ENCODE assay signal across 8 cellular contexts in the genomic region with DNA sequence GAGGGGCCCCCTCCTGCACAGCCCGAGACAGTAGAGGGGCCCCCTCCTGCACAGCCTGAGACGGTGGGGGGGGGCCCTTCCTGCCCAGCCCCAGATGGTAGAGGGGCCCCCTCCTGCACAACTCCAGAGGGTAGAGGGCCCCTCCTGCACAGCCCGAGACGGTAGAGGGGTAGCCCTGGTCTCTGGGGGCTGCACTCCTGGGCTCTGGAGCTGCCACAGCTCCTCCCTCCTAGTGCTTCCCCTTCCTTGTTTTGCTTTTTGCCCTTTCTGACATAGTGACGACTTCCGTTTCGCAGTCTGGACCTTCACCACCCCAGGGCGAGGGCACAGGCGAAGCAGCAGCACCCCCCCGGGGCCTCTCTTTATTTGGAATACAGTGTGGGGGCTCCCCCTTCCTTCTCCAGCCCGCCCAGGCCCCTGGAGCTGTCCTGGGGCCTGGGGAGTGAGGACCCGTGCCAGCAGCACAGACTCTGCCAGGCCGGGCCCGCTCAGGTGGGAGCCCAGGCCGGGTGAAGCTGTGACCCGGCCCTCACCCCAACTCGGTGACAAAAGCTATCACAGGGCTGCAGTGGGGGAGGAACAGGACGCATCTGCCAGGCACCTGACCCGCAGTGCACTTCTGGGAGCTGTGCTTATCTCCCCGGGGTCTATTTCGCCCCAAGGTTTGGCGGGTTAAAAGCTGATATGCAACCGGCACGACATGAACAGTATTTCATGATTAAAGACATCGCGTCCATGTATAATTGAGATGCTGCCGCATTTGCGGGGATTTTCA. TPM values are rescaled to one million over a fixed set of nuclear protein-coding genes. Genes with fewer than 3 reads are reported as not detected.
DNase-seq lines count a peak whose midpoint lies in the region; ATAC-seq, FAIRE-seq and TF ChIP-seq lines count a peak whose summit lies in the region.

No MANE protein-coding gene starts in this region.

- peak in 1 of 4 donors; percentile 3 for TF ChIP-seq CTCF in right lobe of liver (IDR thresholded peaks at IDR 0.05)

- H3K4me3 ChIP-seq in right lobe of liver = peak overlapping the region; percentile 74 to 92 (median 78)

- TF ChIP-seq POLR2A in H54 (IDR thresholded peaks at IDR 0.05; ENCODE audit: low read depth, low read length) (no peak), right lobe of liver (IDR thresholded peaks at IDR 0.05) (peak; percentile 83)

- H3K27ac ChIP-seq in right lobe of liver = peak overlapping the region; percentile 94 to 98 (median 94)

- H3K4me1 ChIP-seq in right lobe of liver = peaks cover 0 to 12% (median 4%) of the 10 kb centered on the region in 4 donors

- H3K36me3 ChIP-seq in right lobe of liver = no peaks in the 10 kb centered on the region

- intact Hi-C loops in right lobe of liver (cut with DNase I) = no loop called here

- peak; percentile 49 for DNase-seq in EL
- DNase-seq in H54 (ENCODE audit: insufficient read length, low spot score) = peak; percentile 47
- DNase-seq in NCI-H146 treated with DMSO at 0.1 percent for 48 hours (lab: John Stamatoyannopoulos, UW; ENCODE audit: unreplicated experiment) = peak; percentile 28
- DNase-seq in activated CD4-positive, alpha-beta T cell treated with anti-CD3 and anti-CD28 coated beads, Interleukin-2, amount 50 U/mL, for 24 hours (ENCODE audit: low read depth in 1 of 2, low spot score in 1 of 2) = peak; percentile 39 to 58
- DNase-seq in dermis microvascular lymphatic vessel endothelial cell (ENCODE audit: low read depth in 2 of 2) = peak; percentile 64 to 88
- DNase-seq in right lobe of liver = peak; percentile 78 to 83 (median 82)
- DNase-seq in stimulated activated CD4-positive, alpha-beta T cell treated with anti-CD3 and anti-CD28 coated beads, TNF-alpha, amount 100 ng/mL, for 1 hour (ENCODE audit: low read depth in 3 of 3, low spot score in 1 of 3) = peak; percentile 29 to 43 (median 38)

- no peaks in the 10 kb centered on the region for H3K27me3 ChIP-seq in right lobe of liver

- FAIRE-seq in H54 (lab: Jason Lieb, UNC) = no peak

- ATAC-seq in right lobe of liver (peak; percentile 41 to 56 (median 44)), HG02852 (IDR thresholded peaks at IDR 0.05; ENCODE audit: unreplicated experiment) (no peak)

- 2% methylated on average over 13 of the region's 28 CpGs for WGBS in right lobe of liver (ENCODE audit: insufficient coverage, low coverage, low lambda C conversion rate, missing lambda C conversion rate)

- H3K9me3 ChIP-seq in right lobe of liver = no peaks in the 10 kb centered on the region

RNA-seq across cellular contexts. Expression of a gene that starts 1.1 kb away (rescaled TPM):
- total RNA-seq in dermis microvascular lymphatic vessel endothelial cell (55.7 and 107 TPM in 2 replicates), right lobe of liver (10 to 100 TPM in 3 of 6 experiments, 1 to 10 TPM in 3; 5.1 to 18.6 (median 11.1) TPM)

RNA-seq across cellular contexts. Expression of a gene that starts 29.3 kb away (rescaled TPM):
- total RNA-seq in dermis microvascular lymphatic vessel endothelial cell (66.8 and 150 TPM in 2 replicates), right lobe of liver (10 to 100 TPM; 31.0 to 54.8 (median 41.1) TPM)

RNA-seq across cellular contexts. Expression of a gene that starts 47.3 kb away (rescaled TPM):
- total RNA-seq in dermis microvascular lymphatic vessel endothelial cell (2.8 and 3.6 TPM in 2 replicates), right lobe of liver (1 to 10 TPM in 2 of 6 experiments, not detected in 4; 1.2 to 2.0 TPM)

RNA-seq across cellular contexts. Expression of a gene that starts 55.4 kb away (rescaled TPM):
- total RNA-seq in dermis microvascular lymphatic vessel endothelial cell (0.13 TPM in 2 replicates), right lobe of liver (under 1 TPM in 2 of 6 experiments, not detected in 4; 0.18 to 0.25 TPM)

RNA-seq across cellular contexts. Expression of a gene that starts 59.1 kb away (rescaled TPM):
- total RNA-seq in dermis microvascular lymphatic vessel endothelial cell = 18.6 and 25.9 TPM in 2 replicates
- 10 to 100 TPM in 5 of 6 experiments, 1 to 10 TPM in 1; 9.6 to 18.9 (median 13.4) TPM for total RNA-seq in right lobe of liver

Comparison
In these comparisons a context has a peak if more than half of its experiments do, and no peak if none do; other contexts are left out.
1. DNase-seq: peak in every context shown above with its lines; median percentile 82 in right lobe of liver; 76 in dermis microvascular lymphatic vessel endothelial cell; 49 in EL; 48 in activated CD4-positive, alpha-beta T cell treated with anti-CD3 and anti-CD28 coated beads, Interleukin-2, amount 50 U/mL, for 24 hours; 47 in H54; 38 in stimulated activated CD4-positive, alpha-beta T cell treated with anti-CD3 and anti-CD28 coated beads, TNF-alpha, amount 100 ng/mL, for 1 hour; 28 in NCI-H146 treated with DMSO at 0.1 percent for 48 hours.